Comparison of ENCODE assay signal across 11 cellular contexts in the genomic region with DNA sequence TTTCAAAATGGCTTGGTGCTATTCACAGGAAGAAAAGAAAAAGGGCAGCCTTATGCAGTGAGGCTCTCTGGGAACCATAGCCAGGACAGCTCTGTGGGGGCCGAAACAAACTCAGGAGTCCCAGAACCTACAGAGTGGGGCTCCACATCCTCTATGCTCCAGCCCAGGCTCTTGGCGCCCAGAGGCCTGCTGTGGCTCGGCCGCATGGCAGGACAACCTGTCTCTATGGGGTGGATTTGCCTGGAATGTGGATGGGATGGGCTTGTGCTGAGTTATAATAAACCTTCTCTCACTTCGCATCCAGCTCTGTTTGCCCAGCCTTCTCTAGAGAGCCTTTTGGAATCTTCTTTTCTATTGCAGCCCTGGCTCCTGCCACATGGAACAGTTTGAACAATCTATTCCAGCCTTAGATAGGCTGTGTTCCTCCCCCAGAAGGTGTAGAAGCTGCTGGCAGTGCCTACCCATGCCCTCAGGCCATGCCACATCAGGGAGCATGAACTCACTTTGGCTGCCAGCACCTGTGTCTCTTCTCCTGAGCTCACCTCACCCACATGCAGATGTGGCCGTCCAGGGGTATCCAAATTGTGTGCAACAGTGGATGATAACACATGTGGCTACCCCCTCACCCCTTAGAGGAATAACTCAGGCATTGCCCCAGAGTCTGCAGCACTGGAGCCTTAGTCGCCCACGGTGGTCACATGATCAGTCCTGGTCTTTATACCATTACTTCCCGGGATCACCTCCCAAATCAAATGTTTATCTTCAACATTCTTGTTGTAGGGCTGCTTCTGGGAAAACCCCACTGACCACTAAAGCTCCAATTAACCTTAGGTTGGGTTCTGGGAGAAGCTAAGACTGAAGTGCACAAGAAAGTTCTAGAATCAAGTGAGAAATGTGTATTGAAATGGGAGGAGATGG.
DNase-seq lines count a peak whose midpoint lies in the region; ATAC-seq and TF ChIP-seq lines count a peak whose summit lies in the region.
"Had no signal": no experiment of that assay in that cellular context is flagged by ENCODE, and none has a peak within 500 bp of the region (broad histone marks: within the 10 kb centered on the region; RNA-seq: fewer than 3 reads in every experiment).

No MANE protein-coding gene starts in this region.

- DNase-seq in epithelial cell of esophagus (ENCODE audit: low read depth) = peak; percentile 7
- DNase-seq in left kidney (ENCODE audit: low read depth, low spot score) = peak; percentile 38
- DNase-seq in tibial artery = peak in 1 of 2 donors; percentile 40
- no peak for DNase-seq in coronary artery (ENCODE audit: low spot score)
- no peak for DNase-seq in HuH-7 (ENCODE audit: low spot score)
- DNase-seq: activated CD4-positive, alpha-beta T cell treated with anti-CD3 and anti-CD28 coated beads for 4 hours; CD8-positive, alpha-beta memory T cell; effector memory CD4-positive, alpha-beta T cell; stimulated activated naive CD4-positive, alpha-beta T cell treated with Interleukin-2 at 50 U/mL for 16 hours had no signal

- H3K36me3 ChIP-seq in tibial artery = no peaks in the 10 kb centered on the region

- TF ChIP-seq CTCF in epithelial cell of esophagus (IDR thresholded peaks at IDR 0.05; ENCODE audit: insufficient read depth, low read depth, low read length, missing control alignments) (no peak), tibial artery (IDR thresholded peaks at IDR 0.05) (no peak), coronary artery (IDR thresholded peaks at IDR 0.05) (no peak)

- intact Hi-C loops in tibial artery (cut with DNase I; ENCODE audit: low total_unique reads) = no loop called here

- TF ChIP-seq EP300 in Ishikawa (IDR thresholded peaks at IDR 0.05; ENCODE audit: borderline replicate concordance) = no peak

- H3K27ac ChIP-seq in tibial artery (peak overlapping the region; percentile 62 to 70), coronary artery (peak overlapping the region in 1 of 2 donors; percentile 15)

- H3K9me3 ChIP-seq in tibial artery = no peaks in the 10 kb centered on the region

- H3K27me3 ChIP-seq in tibial artery = no peaks in the 10 kb centered on the region

- no peak for ATAC-seq in HG03175 (IDR thresholded peaks at IDR 0.05; ENCODE audit: unreplicated experiment)

- TF ChIP-seq RAD21 in Ishikawa (IDR thresholded peaks at IDR 0.05; ENCODE audit: low read depth) = no peak

- H3K4me1 ChIP-seq in tibial artery = peaks cover 0 to 44% (median 35%) of the 10 kb centered on the region in 4 donors

- no peak overlapping the region for H3K4me3 ChIP-seq in epithelial cell of esophagus (ENCODE audit: low read length)
- H3K4me3 ChIP-seq in tibial artery = no peak overlapping the region
- no peak overlapping the region for H3K4me3 ChIP-seq in coronary artery

TF ChIP-seq in Ishikawa, 13 proteins besides CTCF, POLR2A, EP300 and RAD21:
- TF ChIP-seq, protein P1, sequence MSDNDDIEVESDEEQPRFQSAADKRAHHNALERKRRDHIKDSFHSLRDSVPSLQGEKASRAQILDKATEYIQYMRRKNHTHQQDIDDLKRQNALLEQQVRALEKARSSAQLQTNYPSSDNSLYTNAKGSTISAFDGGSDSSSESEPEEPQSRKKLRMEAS (IDR thresholded peaks at IDR 0.05) = no peak
- TF ChIP-seq EGR1 (IDR thresholded peaks at IDR 0.05) = no peak
- no peak for TF ChIP-seq ZBTB7A (IDR thresholded peaks at IDR 0.05; ENCODE audit: low read depth)
- no peak for TF ChIP-seq TAF1 (IDR thresholded peaks at IDR 0.05; ENCODE audit: low read depth)
- TF ChIP-seq NFIC (IDR thresholded peaks at IDR 0.05) = no peak
- 0 out of 2 replicates have a peak, but pooled peaks have one; percentile 34 for TF ChIP-seq TEAD4 (IDR thresholded peaks at IDR 0.05)
- TF ChIP-seq USF1 (IDR thresholded peaks at IDR 0.05) = peak; percentile 50; the same call in 1 of the 2 replicates
- no peak for TF ChIP-seq YY1 (IDR thresholded peaks at IDR 0.05; ENCODE audit: low read depth)

Comparison
In these comparisons a context has a peak if more than half of its experiments do, and no peak if none do; other contexts are left out.
1. DNase-seq: peak in epithelial cell of esophagus (single experiment) and left kidney (single experiment); none in coronary artery (single experiment) and HuH-7 (single experiment).